Comparison of ENCODE assay signal across 12 cellular contexts in genomic region chr2:86062043-86062442, GRCh38. TPM values are rescaled to one million over a fixed set of nuclear protein-coding genes. Genes with fewer than 3 reads are reported as not detected.
DNase-seq lines count a peak whose midpoint lies in the region; ATAC-seq, FAIRE-seq and TF ChIP-seq lines count a peak whose summit lies in the region.
"Had no signal": no experiment of that assay in that cellular context is flagged by ENCODE, and none has a peak within 500 bp of the region (broad histone marks: within the 10 kb centered on the region; RNA-seq: fewer than 3 reads in every experiment).

No MANE protein-coding gene starts in this region.

- TF ChIP-seq CTCF in RWPE2 (IDR thresholded peaks at IDR 0.05; ENCODE audit: poor library complexity, severe bottlenecking) = no peak
- TF ChIP-seq CTCF in fibroblast of pulmonary artery (IDR thresholded peaks at IDR 0.05; ENCODE audit: low read length, missing control alignments) = no peak
- TF ChIP-seq CTCF in prostate gland (IDR thresholded peaks at IDR 0.05) = no peak

- ATAC-seq in RWPE2 (ENCODE audit: low read depth) = peak; percentile 56; the same call in 2 of the 3 replicates
- ATAC-seq in GM18519 (IDR thresholded peaks at IDR 0.05; ENCODE audit: low FRiP score, unreplicated experiment) = no peak

- FAIRE-seq in GM12892 (lab: Jason Lieb, UNC) = no peak

- intact Hi-C loops in prostate gland (cut with DNase I) = no loop called here

- H3K27ac ChIP-seq in RWPE2 (ENCODE audit: poor library complexity, severe bottlenecking) (peak overlapping the region; percentile 35), prostate gland (no peak overlapping the region)

- H3K27me3 ChIP-seq in RWPE2 (ENCODE audit: insufficient read depth, poor library complexity, severe bottlenecking) (no peaks in the 10 kb centered on the region), prostate gland (replicated peaks; ENCODE audit: insufficient read depth) (no peaks in the 10 kb centered on the region)

- H3K4me3 ChIP-seq in RWPE2 (ENCODE audit: severe bottlenecking) (no peak overlapping the region), fibroblast of pulmonary artery (replicated peaks; ENCODE audit: low read depth, low read length) (no peak overlapping the region), prostate gland (no peak overlapping the region)

- H3K9me3 ChIP-seq in RWPE2 (ENCODE audit: severe bottlenecking) (no peaks in the 10 kb centered on the region), prostate gland (no peaks in the 10 kb centered on the region)

- WGBS in prostate gland = 62% methylated on average over 2 of the region's 2 CpGs

- TF ChIP-seq POLR2A in GM12892 (IDR thresholded peaks at IDR 0.05; ENCODE audit: low read depth, low read length) (no peak), prostate gland (IDR thresholded peaks at IDR 0.05) (no peak)

- peak; percentile 74 for DNase-seq in EL
- no peak for DNase-seq in RWPE2 (ENCODE audit: low spot score)
- DNase-seq in fibroblast of pulmonary artery (ENCODE audit: low read depth) = peak; percentile 84
- peak; percentile 57 for DNase-seq in pulmonary artery endothelial cell (ENCODE audit: low read depth, low spot score)
- DNase-seq in NCI-H2171 treated with DMSO at 0.1 percent for 48 hours (lab: John Stamatoyannopoulos, UW) = no peak
- no peak for DNase-seq in GM12892 (ENCODE audit: insufficient read length)
- no peak for DNase-seq in prostate gland (ENCODE audit: low spot score)
- DNase-seq: activated CD4-positive, alpha-beta T cell treated with anti-CD3 and anti-CD28 coated beads, Interleukin-2, amount 50 U/mL, for 1 hour; activated effector memory CD4-positive, alpha-beta T cell treated with anti-CD3 and anti-CD28 coated beads, Interleukin-2, amount 50 U/mL, for 16 hours; CD4-positive, CD25-positive, alpha-beta regulatory T cell; stimulated activated CD4-positive, alpha-beta T cell treated with anti-CD3 and anti-CD28 coated beads, Interleukin-2, amount 100 ng/mL, for 24 hours had no signal

- H3K36me3 ChIP-seq in RWPE2 (ENCODE audit: low read depth) (peaks cover 93% of the 10 kb centered on the region), prostate gland (no peaks in the 10 kb centered on the region)

- H3K4me1 ChIP-seq in RWPE2 (ENCODE audit: insufficient read depth, poor library complexity, severe bottlenecking) (peaks cover 12% of the 10 kb centered on the region), prostate gland (replicated peaks) (no peaks in the 10 kb centered on the region)

RNA-seq across cellular contexts. Expression of gene POLR1A, which starts 43.6 kb away (rescaled TPM):
- total RNA-seq in pulmonary artery endothelial cell (14.8 and 23.3 TPM in 2 replicates), prostate gland (10 to 100 TPM; 13.0 to 27.4 TPM)
- 16.7 TPM for polyA plus RNA-seq in GM12892 (2012; ENCODE audit: missing spikeins)

RNA-seq across cellular contexts. Expression of gene PTCD3, which starts 44.0 kb away (rescaled TPM):
- total RNA-seq in pulmonary artery endothelial cell (63.3 and 105 TPM in 2 replicates), prostate gland (10 to 100 TPM; 64.1 to 95.1 TPM)
- 91.4 TPM for polyA plus RNA-seq in GM12892 (2012; ENCODE audit: missing spikeins)

Comparison
In these comparisons a context has a peak if more than half of its experiments do, and no peak if none do; other contexts are left out.
1. DNase-seq: peak in EL (single experiment), fibroblast of pulmonary artery (single experiment) and pulmonary artery endothelial cell (single experiment); none in RWPE2 (single experiment), NCI-H2171 treated with DMSO at 0.1 percent for 48 hours (single experiment), GM12892 (single experiment) and prostate gland (single experiment).